Comparison of ENCODE assay signal across 20 cellular contexts in genomic region chr12:128790221-128790620, GRCh38. TPM values are rescaled to one million over a fixed set of nuclear protein-coding genes. Genes with fewer than 3 reads are reported as not detected.
DNase-seq lines count a peak whose midpoint lies in the region; ATAC-seq, FAIRE-seq and TF ChIP-seq lines count a peak whose summit lies in the region.
"Had no signal": no experiment of that assay in that cellular context is flagged by ENCODE, and none has a peak within 500 bp of the region (broad histone marks: within the 10 kb centered on the region; RNA-seq: fewer than 3 reads in every experiment).

No MANE protein-coding gene starts in this region.

- WGBS in GM12878 (ENCODE audit: insufficient coverage, insufficient replicate concordance, low lambda C conversion rate, missing lambda C conversion rate), result 59% methylated on average over 11 of the region's 11 CpGs
- no CpG with 5 or more reads among the region's 11 CpGs for WGBS in neuronal stem cell (ENCODE audit: extremely low coverage in 2 of 2, insufficient read length in 2 of 2, insufficient replicate concordance in 1 of 2), 2 donors

- H3K4ac ChIP-seq in neuronal stem cell (ENCODE audit: low read length), result no peak overlapping the region

- intact Hi-C loops in GM12878 (cut with micrococcal nuclease; ENCODE audit: unreplicated experiment), result loop anchor here (10.0 kb wide), 1 partner anchor 145 kb away; no protein-coding TSS in a partner anchor

- H2AFZ ChIP-seq in GM12878 (ENCODE audit: control insufficient read depth, low read depth, low read length) (no peak overlapping the region), neuronal stem cell (ENCODE audit: low read length) (no peak overlapping the region)

- no peak overlapping the region for H2AK5ac ChIP-seq in neuronal stem cell (ENCODE audit: low read depth, low read length)

- ATAC-seq in GM19438 (IDR thresholded peaks at IDR 0.05; ENCODE audit: low read depth, unreplicated experiment) (peak; percentile 35), GM12878 (no peak; the same call in 2 of the 3 replicates)
- ATAC-seq: activated CD8-positive, alpha-beta T cell treated with anti-CD3 and anti-CD28 coated beads, Interleukin-2, amount 10 ng/mL, durations not matched to agents 7 days and 5 days had no signal

- H4K20me1 ChIP-seq in GM12878 (ENCODE audit: control insufficient read depth, insufficient read depth), result no peaks in the 10 kb centered on the region

- H3K23ac ChIP-seq in neuronal stem cell (ENCODE audit: low read depth, low read length, poor library complexity), result no peak overlapping the region

- CTCF ChIA-PET in CD8-positive, alpha-beta memory T cell (lab: Charles Lee), result no interaction called here
- CTCF ChIA-PET in GM12878 (lab: Yijun Ruan, JAX), result interaction anchor here (1.9 kb wide), 1 partner anchor 8 kb away, joined by 11 read pairs; no protein-coding TSS in a partner anchor

- peak overlapping the region in 1 of 7 donors; percentile 13 for H3K4me3 Mint-ChIP-seq in CD8-positive, alpha-beta memory T cell
- no peak overlapping the region for H3K4me3 Mint-ChIP-seq in T-helper 2 cell treated with Interferon-gamma antibody and Interleukin-4, amounts not matched to agents 5 μg/mL and 100 μg/mL, for 36 hours
- H3K4me3 Mint-ChIP-seq: activated CD8-positive, alpha-beta T cell treated with anti-CD3 and anti-CD28 coated beads, Interleukin-2, amount 10 ng/mL, durations not matched to agents 7 days and 5 days; activated naive CD4-positive, alpha-beta T cell treated with anti-CD3 and anti-CD28 coated beads for 36 hours; mesothelial cell of epicardium had no signal

- H3K36me3 Mint-ChIP-seq in CD8-positive, alpha-beta memory T cell, result peaks cover 12 to 46% (median 12%) of the 10 kb centered on the region in 3 donors
- H3K36me3 Mint-ChIP-seq in T-helper 2 cell treated with Interferon-gamma antibody and Interleukin-4, amounts not matched to agents 5 μg/mL and 100 μg/mL, for 36 hours (ENCODE audit: low read depth), result peaks cover 28% of the 10 kb centered on the region

- POLR2A ChIA-PET in CD8-positive, alpha-beta memory T cell (lab: Charles Lee), result no interaction called here
- POLR2A ChIA-PET in GM12878 (lab: Charles Lee), result interaction anchor here (1.1 to 2.4 kb wide), 3 partner anchors 20 to 32 kb away, joined by 4 to 10 read pairs (median 10); no protein-coding TSS in a partner anchor

- no peak overlapping the region for H2BK15ac ChIP-seq in neuronal stem cell (ENCODE audit: low read length)

- H3K9me3 ChIP-seq in CD8-positive, alpha-beta memory T cell (ENCODE audit: low read length), result no peaks in the 10 kb centered on the region
- no peaks in the 10 kb centered on the region for H3K9me3 ChIP-seq in GM12878 (replicated peaks; ENCODE audit: control insufficient read depth, insufficient read depth, low read length)
- no peaks in the 10 kb centered on the region for H3K9me3 ChIP-seq in neuronal stem cell (replicated peaks in 1 of 2; ENCODE audit: control insufficient read depth in 2 of 2, insufficient read depth in 1 of 2, low read depth in 1 of 2, low read length in 2 of 2)

- H3K4me2 ChIP-seq in GM12878 (ENCODE audit: control insufficient read depth, insufficient read depth), result no peak overlapping the region
- H3K4me2 ChIP-seq in neuronal stem cell (ENCODE audit: insufficient read depth, low read length, poor library complexity, severe bottlenecking), result no peak overlapping the region
- H3K4me2 ChIP-seq: KMS-11 had no signal

- H3K27ac ChIP-seq in CD8-positive, alpha-beta memory T cell (ENCODE audit: low read depth, low read length), result no peak overlapping the region
- H3K27ac ChIP-seq in GM12878 (ENCODE audit: control insufficient read depth, insufficient read depth) (no peak overlapping the region), neuronal stem cell (replicated peaks; ENCODE audit: low read length) (no peak overlapping the region)
- H3K27ac ChIP-seq: KMS-11 had no signal

- peaks cover 29% of the 10 kb centered on the region for H3K4me1 ChIP-seq in CD8-positive, alpha-beta memory T cell (ENCODE audit: insufficient read depth, low read length)
- H3K4me1 ChIP-seq in GM12878 (ENCODE audit: control insufficient read depth, insufficient read depth, low read length) (peaks cover 21% of the 10 kb centered on the region), neuronal stem cell (ENCODE audit: control insufficient read depth in 2 of 2, insufficient read depth in 1 of 2, low read depth in 1 of 2, low read length in 2 of 2) (peaks cover 0 to 4% of the 10 kb centered on the region in 2 donors)

- peak overlapping the region in 5 of 8 donors; percentile 6 to 82 (median 72) for H3K27ac Mint-ChIP-seq in CD8-positive, alpha-beta memory T cell
- no peak overlapping the region for H3K27ac Mint-ChIP-seq in T-helper 2 cell treated with Interferon-gamma antibody and Interleukin-4, amounts not matched to agents 5 μg/mL and 100 μg/mL, for 36 hours
- H3K27ac Mint-ChIP-seq: activated CD8-positive, alpha-beta T cell treated with anti-CD3 and anti-CD28 coated beads, Interleukin-2, amount 10 ng/mL, durations not matched to agents 7 days and 5 days; activated naive CD4-positive, alpha-beta T cell treated with anti-CD3 and anti-CD28 coated beads for 36 hours; mesothelial cell of epicardium had no signal

- no peak overlapping the region for H4K8ac ChIP-seq in neuronal stem cell (ENCODE audit: low read depth, low read length)

- no peak for FAIRE-seq in GM12878 (lab: Jason Lieb, UNC)
- FAIRE-seq: endothelial cell of umbilical vein, G401.6, urothelium cell line had no signal

- TF ChIP-seq RAD21 in GM12878 (IDR thresholded peaks at IDR 0.05; ENCODE audit: insufficient read depth, low read depth, low read length), result no peak

- RAD21 ChIA-PET in GM12878 (lab: Charles Lee; ENCODE audit: unreplicated experiment), result interaction anchor here (0.9 to 2.1 kb wide), 3 partner anchors 15 to 30 kb away, joined by 3 to 7 read pairs (median 3); no protein-coding TSS in a partner anchor

- TF ChIP-seq CTCF in GM12878 (IDR thresholded peaks at IDR 0.05 in 2 of 3, conservative IDR thresholded peaks at IDR 0.05 in 1 of 3; ENCODE audit: control insufficient read depth in 2 of 3, extremely low read depth in 1 of 3, insufficient read depth in 1 of 3, low read depth in 3 of 3, low read length in 3 of 3), result no peak

- H2BK5ac ChIP-seq in neuronal stem cell (ENCODE audit: low read length), result no peak overlapping the region

- H3K79me1 ChIP-seq in neuronal stem cell (ENCODE audit: low read depth, low read length), result peaks cover 2% of the 10 kb centered on the region

- H3K14ac ChIP-seq in neuronal stem cell (ENCODE audit: low read length), result no peak overlapping the region

- H2BK120ac ChIP-seq in neuronal stem cell (ENCODE audit: low read depth, low read length), result no peak overlapping the region

- TF ChIP-seq POLR2A in GM12878 (IDR thresholded peaks at IDR 0.05; ENCODE audit: low read depth, low read length), result 0 out of 2 replicates have a peak, but pooled peaks have one; percentile 17

- peaks cover 48 to 51% (median 49%) of the 10 kb centered on the region in 3 donors for H3K4me1 Mint-ChIP-seq in CD8-positive, alpha-beta memory T cell
- peaks cover 10% of the 10 kb centered on the region for H3K4me1 Mint-ChIP-seq in T-helper 2 cell treated with Interferon-gamma antibody and Interleukin-4, amounts not matched to agents 5 μg/mL and 100 μg/mL, for 36 hours (ENCODE audit: low read depth)
- H3K4me1 Mint-ChIP-seq: mesothelial cell of epicardium had no signal

- no peak for DNase-seq in CD8-positive, alpha-beta memory T cell
- DNase-seq in GM12878 (ENCODE audit: low read depth, low spot score), result no peak
- DNase-seq in neuronal stem cell (ENCODE audit: low spot score), result no peak
- no peak for DNase-seq in glomerular visceral epithelial cell (ENCODE audit: extremely low spot score)
- DNase-seq in NOMO-1 treated with DMSO at 0.1 percent for 48 hours (lab: John Stamatoyannopoulos, UW; ENCODE audit: unreplicated experiment), result no peak
- DNase-seq in mucosa of gallbladder (ENCODE audit: low spot score), result no peak
- no peak for DNase-seq in T-helper 2 cell treated with Interferon-gamma antibody and Interleukin-4, amounts not matched to agents 5 μg/mL and 100 μg/mL, for 36 hours (ENCODE audit: low spot score)
- DNase-seq: activated CD4-positive, CD25-positive, alpha-beta regulatory T cell treated with anti-CD3 and anti-CD28 coated beads, Interleukin-2, amount 50 U/mL, for 72 hours; activated CD8-positive, alpha-beta T cell treated with anti-CD3 and anti-CD28 coated beads, Interleukin-2, amount 10 ng/mL, durations not matched to agents 7 days and 5 days; activated naive CD4-positive, alpha-beta T cell treated with anti-CD3 and anti-CD28 coated beads for 36 hours; amygdala; HCEC 1CT; NCI-H2227 treated with DMSO at 0.1 percent for 48 hours; Right ventricle myocardium superior had no signal

- no peaks in the 10 kb centered on the region for H3K27me3 ChIP-seq in CD8-positive, alpha-beta memory T cell (ENCODE audit: insufficient read depth, low read length, poor library complexity, severe bottlenecking)
- H3K27me3 ChIP-seq in GM12878 (replicated peaks in 1 of 2; ENCODE audit: control insufficient read depth in 2 of 2, insufficient read depth in 2 of 2, low read length in 1 of 2) (no peaks in the 10 kb centered on the region), neuronal stem cell (ENCODE audit: control insufficient read depth in 3 of 3, insufficient read depth in 3 of 3, low read depth in 1 of 3, low read length in 3 of 3) (no peaks in the 10 kb centered on the region)

- H3K9me3 Mint-ChIP-seq in CD8-positive, alpha-beta memory T cell, result no peaks in the 10 kb centered on the region
- no peaks in the 10 kb centered on the region for H3K9me3 Mint-ChIP-seq in T-helper 2 cell treated with Interferon-gamma antibody and Interleukin-4, amounts not matched to agents 5 μg/mL and 100 μg/mL, for 36 hours
- H3K9me3 Mint-ChIP-seq: activated naive CD4-positive, alpha-beta T cell treated with anti-CD3 and anti-CD28 coated beads for 36 hours; mesothelial cell of epicardium had no signal

- SMC1A ChIA-PET in GM12878 (lab: Charles Lee; ENCODE audit: uncharacterized antibody, unreplicated experiment), result interaction anchor here (1.3 to 2.8 kb wide), 4 partner anchors 9 to 32 kb away, joined by 3 to 14 read pairs (median 9); no protein-coding TSS in a partner anchor

- no peak for TF ChIP-seq EP300 in GM12878 (IDR thresholded peaks at IDR 0.05; ENCODE audit: borderline replicate concordance in 1 of 2, control insufficient read depth in 1 of 2, low read depth in 2 of 2, low read length in 2 of 2)

- H4K91ac ChIP-seq in neuronal stem cell (ENCODE audit: low read depth, low read length, poor library complexity), result no peak overlapping the region

- BruUV-seq in GM12878 (replicated peaks; lab: Mats Ljungman, UMichigan), result no TSS peak

- no peaks in the 10 kb centered on the region for H3K27me3 Mint-ChIP-seq in CD8-positive, alpha-beta memory T cell
- H3K27me3 Mint-ChIP-seq in T-helper 2 cell treated with Interferon-gamma antibody and Interleukin-4, amounts not matched to agents 5 μg/mL and 100 μg/mL, for 36 hours (ENCODE audit: low read depth), result no peaks in the 10 kb centered on the region

- peaks cover 3% of the 10 kb centered on the region for H3K79me2 ChIP-seq in GM12878 (ENCODE audit: control insufficient read depth, insufficient read depth, low read length)

- in situ Hi-C loops in GM12878 (cut with MboI), result no loop called here

- peaks cover 4% of the 10 kb centered on the region for H3K36me3 ChIP-seq in CD8-positive, alpha-beta memory T cell (ENCODE audit: insufficient read depth, low read length)
- H3K36me3 ChIP-seq in GM12878 (ENCODE audit: control insufficient read depth in 2 of 2, insufficient read depth in 2 of 2, low read length in 1 of 2) (peaks cover 23 to 27% of the 10 kb centered on the region in 2 experiments), neuronal stem cell (replicated peaks in 1 of 2; ENCODE audit: control insufficient read depth in 2 of 2, insufficient read depth in 2 of 2, low read length in 2 of 2) (peaks cover 12 to 50% of the 10 kb centered on the region in 2 donors)

- H3K4me3 ChIP-seq in CD8-positive, alpha-beta memory T cell (ENCODE audit: low read length), result no peak overlapping the region
- H3K4me3 ChIP-seq in GM12878 (no peak overlapping the region), neuronal stem cell (ENCODE audit: low read length in 2 of 2) (no peak overlapping the region)

- no peak overlapping the region for H2BK12ac ChIP-seq in neuronal stem cell (ENCODE audit: low read length)

- H3K9ac ChIP-seq in GM12878 (ENCODE audit: control insufficient read depth, insufficient read depth, low read length), result no peak overlapping the region
- no peak overlapping the region for H3K9ac ChIP-seq in neuronal stem cell (ENCODE audit: low read depth, low read length, poor library complexity)
- H3K9ac ChIP-seq: KMS-11 had no signal

- peak overlapping the region; percentile 38 for H3K18ac ChIP-seq in neuronal stem cell (ENCODE audit: low read length)

RNA-seq across cellular contexts. Expression of gene SLC15A4, which starts 33.5 kb away (rescaled TPM):
- total RNA-seq in CD8-positive, alpha-beta memory T cell, result 10 to 100 TPM; 21.0 to 21.7 TPM
- polyA plus RNA-seq in CD8-positive, alpha-beta memory T cell, result 16.1 TPM
- total RNA-seq in GM12878 (2013; cell fraction: nucleolus; rRNA removed), result 830 and 863 TPM in 2 replicates
- total RNA-seq in GM12878 (2014; rRNA removed) (46.0 and 49.5 TPM in 2 replicates), GM12878 (2014; rRNA removed; fragmentation: Illumina TruSeq; extraction: Trizol) (36.8 and 37.5 TPM in 2 replicates), GM12878 (2021) (40.3 and 44.5 TPM in 2 replicates), mucosa of gallbladder (28.6 TPM)
- polyA plus RNA-seq in GM12878 (2011; ENCODE audit: low read depth), result 45.1 TPM
- polyA plus RNA-seq in GM12878 (2011; rRNA removed) (256 and 257 TPM in 2 replicates), GM12878 (2014; fragmentation: Illumina TruSeq; extraction: Trizol) (36.4 and 44.8 TPM in 2 replicates), GM12878 (2014; fragmentation: Nextera tagmentation; extraction: Ambion mirVana) (10 to 100 TPM; 17.6 to 24.7 TPM), GM12878 (2014; rRNA removed) (36.8 and 41.6 TPM in 2 replicates), GM12878 (2016; fragmentation: Nextera tagmentation; extraction: Ambion mirVana) (10 to 100 TPM; 12.7 to 15.1 TPM)
- 161 and 187 TPM in 2 replicates for polyA plus RNA-seq in GM12878 (2011; cell fraction: cytosol; rRNA removed)
- polyA plus RNA-seq in GM12878 (2011; cell fraction: nucleus; rRNA removed), result 216 and 284 TPM in 2 replicates
- 58.1 and 84.6 TPM in 2 replicates for polyA plus RNA-seq in GM12878 (2012)
- 315 and 350 TPM in 2 replicates for polyA minus RNA-seq in GM12878 (2011; rRNA and poly(A)+ RNA removed)
- 107 and 115 TPM in 2 replicates for polyA minus RNA-seq in GM12878 (2011; cell fraction: cytosol; rRNA and poly(A)+ RNA removed)
- 222 and 331 TPM in 2 replicates for polyA minus RNA-seq in GM12878 (2011; cell fraction: nucleus; rRNA and poly(A)+ RNA removed)
- polyA plus RNA-seq in neuronal stem cell (2013, experiment 1 of 2), result 9.6 TPM
- polyA plus RNA-seq in neuronal stem cell (2013, experiment 2 of 2), result 9.9 TPM
